In the genomic region with DNA sequence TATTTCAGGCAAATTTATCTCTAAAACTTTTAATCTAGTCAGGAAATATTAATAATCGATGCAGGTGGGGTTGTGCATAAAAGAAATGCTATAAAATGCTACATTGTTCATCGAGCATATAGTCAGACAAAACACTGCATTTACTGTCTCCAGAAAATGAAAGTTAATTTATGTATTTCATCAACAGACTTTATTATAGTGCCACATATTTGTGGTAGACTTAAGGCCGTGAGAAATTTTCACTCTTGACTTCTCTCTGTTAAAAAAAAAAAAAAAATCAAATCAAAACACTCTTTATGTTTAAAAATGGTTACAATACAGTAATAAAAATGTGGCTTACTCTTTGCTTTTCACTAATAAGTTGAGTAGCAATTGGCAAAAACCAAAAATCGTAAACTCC, we compare ENCODE assay signal across 24 cellular contexts.
A peak's percentile ranks its signal among the peaks of the same experiment; 100 is the strongest.
DNase-seq lines count a peak whose midpoint lies in the region; ATAC-seq, FAIRE-seq and TF ChIP-seq lines count a peak whose summit lies in the region.
"Had no signal": no experiment of that assay in that cellular context is flagged by ENCODE, and none has a peak within 500 bp of the region (broad histone marks: within the 10 kb centered on the region; RNA-seq: fewer than 3 reads in every experiment).

No MANE protein-coding gene starts in this region.

- DNase-seq in astrocyte (ENCODE audit: low read depth) (no peak), fibroblast of lung (ENCODE audit: low read depth in 2 of 2) (no peak), osteocyte (ENCODE audit: extremely low spot score, unreplicated experiment) (no peak), ureter (ENCODE audit: low spot score) (no peak), T-helper 1 cell (no peak), SIG-M5 treated with dmso at 0.1 percent for 504 hours (lab: John Stamatoyannopoulos, UW; ENCODE audit: unreplicated experiment) (no peak)
- DNase-seq: C1 segment of cervical spinal cord; Caco-2; CD4-positive, alpha-beta memory T cell; IMR-90; MM.1S; NCI-H1694; NCI-H2029 treated with DMSO at 0.1 percent for 48 hours; NCI-H446 treated with DMSO at 0.1 percent for 48 hours; NCI-H526; NCI-H82; NK-92 treated with Interleukin-12 subunit alpha and Interleukin-12 subunit beta, amount 100 ng/mL, for 24 hours; SIG-M5 had no signal

- H4K20me1 ChIP-seq in astrocyte (ENCODE audit: insufficient read depth, low read length) (peaks cover 5% of the 10 kb centered on the region), fibroblast of lung (ENCODE audit: control insufficient read depth, extremely low read depth, insufficient read depth, low read length) (no peaks in the 10 kb centered on the region)

- H3K36me3 ChIP-seq in HUES64 (ENCODE audit: insufficient read depth, low read length) (no peaks in the 10 kb centered on the region), astrocyte (ENCODE audit: insufficient read depth, low read length) (no peaks in the 10 kb centered on the region), fibroblast of lung (ENCODE audit: control insufficient read depth, insufficient read depth, low read length) (no peaks in the 10 kb centered on the region)

- H3K4me1 Mint-ChIP-seq in astrocyte (ENCODE audit: low read depth, unreplicated experiment) = peaks cover 26% of the 10 kb centered on the region
- peaks cover 53% of the 10 kb centered on the region for H3K4me1 Mint-ChIP-seq in osteocyte (ENCODE audit: unreplicated experiment)
- H3K4me1 Mint-ChIP-seq: CD4-positive, alpha-beta memory T cell had no signal

- H3K4me3 Mint-ChIP-seq in astrocyte (ENCODE audit: unreplicated experiment) (no peak overlapping the region), osteocyte (ENCODE audit: unreplicated experiment) (peak overlapping the region; percentile 61)
- H3K4me3 Mint-ChIP-seq: CD4-positive, alpha-beta memory T cell had no signal

- H3K9me3 Mint-ChIP-seq in astrocyte (ENCODE audit: unreplicated experiment) (no peaks in the 10 kb centered on the region), osteocyte (ENCODE audit: unreplicated experiment) (no peaks in the 10 kb centered on the region)

- no peak for TF ChIP-seq CTCF in astrocyte (IDR thresholded peaks at IDR 0.05; ENCODE audit: insufficient read depth, low read depth, low read length)
- no peak for TF ChIP-seq CTCF in fibroblast of lung (conservative IDR thresholded peaks at IDR 0.05 in 1 of 2, IDR thresholded peaks at IDR 0.05 in 1 of 2; ENCODE audit: low read depth in 1 of 2, low read length in 2 of 2)
- no peak for TF ChIP-seq CTCF in osteocyte (IDR thresholded peaks at IDR 0.05)

- H2AFZ ChIP-seq in astrocyte (ENCODE audit: low read depth, low read length) (no peak overlapping the region), fibroblast of lung (ENCODE audit: low read length) (no peak overlapping the region)

- H3K27ac Mint-ChIP-seq in astrocyte (ENCODE audit: unreplicated experiment) (peak overlapping the region; percentile 63), osteocyte (ENCODE audit: unreplicated experiment) (peak overlapping the region; percentile 92)
- H3K27ac Mint-ChIP-seq: CD4-positive, alpha-beta memory T cell had no signal

- H3K27me3 ChIP-seq in HUES64 (ENCODE audit: insufficient read depth, low read length) (no peaks in the 10 kb centered on the region), astrocyte (ENCODE audit: insufficient read depth, low read length) (no peaks in the 10 kb centered on the region), fibroblast of lung (ENCODE audit: control insufficient read depth, insufficient read depth, low read length) (no peaks in the 10 kb centered on the region)

- H3K27me3 Mint-ChIP-seq in astrocyte (ENCODE audit: low read depth, unreplicated experiment) = no peaks in the 10 kb centered on the region
- no peaks in the 10 kb centered on the region for H3K27me3 Mint-ChIP-seq in osteocyte (ENCODE audit: unreplicated experiment)
- H3K27me3 Mint-ChIP-seq: CD4-positive, alpha-beta memory T cell had no signal

- WGBS in HUES64 = 74% methylated on average over 2 of the region's 4 CpGs

- H3K9me3 ChIP-seq in HUES64 (ENCODE audit: insufficient read depth, low read depth, low read length) = no peaks in the 10 kb centered on the region
- no peaks in the 10 kb centered on the region for H3K9me3 ChIP-seq in astrocyte (ENCODE audit: insufficient read depth, low read depth, low read length)
- H3K9me3 ChIP-seq in fibroblast of lung (ENCODE audit: control insufficient read depth, insufficient read depth, low read depth, low read length) = no peaks in the 10 kb centered on the region
- H3K9me3 ChIP-seq: Caco-2 had no signal

- H3K36me3 Mint-ChIP-seq in astrocyte (ENCODE audit: low read depth, unreplicated experiment) = peaks cover 2% of the 10 kb centered on the region
- H3K36me3 Mint-ChIP-seq in osteocyte (ENCODE audit: unreplicated experiment) = peaks cover 8% of the 10 kb centered on the region
- H3K36me3 Mint-ChIP-seq: CD4-positive, alpha-beta memory T cell had no signal

- ATAC-seq in HG03432 (IDR thresholded peaks at IDR 0.05; ENCODE audit: unreplicated experiment) = no peak

- H3K4me3 ChIP-seq in HUES64 (ENCODE audit: low read length) = no peak overlapping the region
- no peak overlapping the region for H3K4me3 ChIP-seq in astrocyte (ENCODE audit: insufficient read depth, low read depth, low read length)
- H3K4me3 ChIP-seq in fibroblast of lung (replicated peaks in 1 of 4; ENCODE audit: control extremely low read depth in 1 of 4, insufficient read depth in 1 of 4, low read depth in 3 of 4, low read length in 4 of 4) = no peak overlapping the region

- no peak for FAIRE-seq in astrocyte (lab: Jason Lieb, UNC)
- FAIRE-seq: A204.1, HTR-8/SVneo, RCC 7860 had no signal

- peak overlapping the region; percentile 57; the same call in 1 of the 2 replicates for H3K27ac ChIP-seq in HUES64 (ENCODE audit: low read depth, low read length)
- H3K27ac ChIP-seq in astrocyte (ENCODE audit: low read depth, low read length) = no peak overlapping the region
- H3K27ac ChIP-seq in fibroblast of lung (ENCODE audit: insufficient read depth, low read length) = no peak overlapping the region
- H3K27ac ChIP-seq: KMS-11 had no signal

- H3K4me2 ChIP-seq in astrocyte (ENCODE audit: low read length) (no peak overlapping the region), fibroblast of lung (ENCODE audit: extremely low read depth, insufficient read depth, low read length) (peak overlapping the region; percentile 30)
- H3K4me2 ChIP-seq: KMS-11 had no signal

- peaks cover 54% of the 10 kb centered on the region for H3K4me1 ChIP-seq in HUES64 (ENCODE audit: insufficient read depth, low read length)
- peaks cover 3% of the 10 kb centered on the region for H3K4me1 ChIP-seq in astrocyte (ENCODE audit: insufficient read depth, low read length)
- H3K4me1 ChIP-seq in fibroblast of lung (ENCODE audit: control insufficient read depth, extremely low read depth, insufficient read depth, low read length) = no peaks in the 10 kb centered on the region
- H3K4me1 ChIP-seq: Caco-2 had no signal

- H3K79me2 ChIP-seq in astrocyte (ENCODE audit: insufficient read depth, low read length) (peaks cover 77% of the 10 kb centered on the region), fibroblast of lung (ENCODE audit: control insufficient read depth, insufficient read depth, low read length) (peaks cover 6% of the 10 kb centered on the region)

- no peak overlapping the region for H3K9ac ChIP-seq in HUES64 (ENCODE audit: low read depth, low read length)
- H3K9ac ChIP-seq in astrocyte (ENCODE audit: low read length) = no peak overlapping the region
- H3K9ac ChIP-seq in fibroblast of lung (ENCODE audit: insufficient read depth, low read length) = no peak overlapping the region
- H3K9ac ChIP-seq: KMS-11 had no signal
